ENCODE assay signal across 8 cellular contexts in genomic region chr10:26606389-26606877, GRCh38.
DNase-seq lines count a peak whose midpoint lies in the region; ATAC-seq and TF ChIP-seq lines count a peak whose summit lies in the region.
"Not testable (repeated sequence)": the region's sequence is repeated elsewhere in the genome, so short reads cannot be mapped to it uniquely, and the experiment has no call there.

No MANE protein-coding gene starts in this region.

- intact Hi-C loops in esophagus squamous epithelium (cut with DNase I); transverse colon (cut with DNase I; ENCODE audit: low total_unique reads): not testable (repeated sequence)

- H3K27ac Mint-ChIP-seq in activated T-cell treated with anti-CD3 and anti-CD28 coated beads, Interleukin-2, amount 50 U/mL, for 72 hours = not testable (repeated sequence)

- not testable (repeated sequence) for TF ChIP-seq EP300 in transverse colon (IDR thresholded peaks at IDR 0.05; ENCODE audit: low read depth)

- ATAC-seq in GM21360 (IDR thresholded peaks at IDR 0.05; ENCODE audit: unreplicated experiment) (peak; percentile 60), HG03442 (IDR thresholded peaks at IDR 0.05; ENCODE audit: unreplicated experiment) (peak; percentile 42)
- peak; percentile 62 to 78 for ATAC-seq in activated T-cell treated with anti-CD3 and anti-CD28 coated beads, Interleukin-2, amount 50 U/mL, for 72 hours (replicated peaks in 1 of 2)

- H3K4me3 ChIP-seq in esophagus squamous epithelium, transverse colon: not testable (repeated sequence)

- in situ Hi-C loops in transverse colon (cut with MboI; ENCODE audit: low pct_ligation_motif_present in 1 of 4, low pct_unique_long_range_greater_than_20kb in 1 of 4, low sequenced_read_pairs in 3 of 4) = not testable (repeated sequence)

- not testable (repeated sequence) for H3K27me3 Mint-ChIP-seq in activated T-cell treated with anti-CD3 and anti-CD28 coated beads, Interleukin-2, amount 50 U/mL, for 72 hours (ENCODE audit: low read depth)

- H3K27me3 ChIP-seq in esophagus squamous epithelium, transverse colon: not testable (repeated sequence)

- peak; percentile 20 for DNase-seq in EL
- peak; percentile 22 for DNase-seq in NCI-H82 (lab: John Stamatoyannopoulos, UW)
- not testable (repeated sequence) for DNase-seq in activated T-cell treated with anti-CD3 and anti-CD28 coated beads, Interleukin-2, amount 50 U/mL, for 72 hours; esophagus squamous epithelium (lab: John Stamatoyannopoulos, UW); transverse colon
- DNase-seq in medulla oblongata (ENCODE audit: extremely low spot score) = peak; percentile 38

- not testable (repeated sequence) for H3K27ac ChIP-seq in esophagus squamous epithelium, transverse colon

- H3K9me3 Mint-ChIP-seq in activated T-cell treated with anti-CD3 and anti-CD28 coated beads, Interleukin-2, amount 50 U/mL, for 72 hours = not testable (repeated sequence)

- H3K4me1 ChIP-seq in esophagus squamous epithelium, transverse colon: not testable (repeated sequence)

- 55 to 62% methylated on average over 4 of the region's 4 CpGs for WGBS in esophagus squamous epithelium, 2 donors
- 61 to 81% methylated on average over 3 to 4 of the region's 4 CpGs for WGBS in transverse colon (ENCODE audit: low coverage in 1 of 2), 2 donors

- TF ChIP-seq POLR2A in esophagus squamous epithelium (IDR thresholded peaks at IDR 0.05); transverse colon (IDR thresholded peaks at IDR 0.05): not testable (repeated sequence)

- H3K36me3 ChIP-seq in esophagus squamous epithelium, transverse colon: not testable (repeated sequence)

- not testable (repeated sequence) for H3K36me3 Mint-ChIP-seq in activated T-cell treated with anti-CD3 and anti-CD28 coated beads, Interleukin-2, amount 50 U/mL, for 72 hours (ENCODE audit: insufficient read depth in 2 of 2)

- TF ChIP-seq CTCF in esophagus squamous epithelium (IDR thresholded peaks at IDR 0.05) = peak in 4 of 6 experiments; percentile 13 to 55 (median 42)
- peak; percentile 27 to 43 (median 40) for TF ChIP-seq CTCF in transverse colon (IDR thresholded peaks at IDR 0.05)

- H3K9me3 ChIP-seq in esophagus squamous epithelium, transverse colon: not testable (repeated sequence)

- not testable (repeated sequence) for H3K4me3 Mint-ChIP-seq in activated T-cell treated with anti-CD3 and anti-CD28 coated beads, Interleukin-2, amount 50 U/mL, for 72 hours

- H3K4me1 Mint-ChIP-seq in activated T-cell treated with anti-CD3 and anti-CD28 coated beads, Interleukin-2, amount 50 U/mL, for 72 hours (ENCODE audit: low read depth) = not testable (repeated sequence)
